Comparison of ENCODE assay signal across 8 cellular contexts in genomic region chr1:71049951-71050598, GRCh38.
DNase-seq lines count a peak whose midpoint lies in the region; ATAC-seq and TF ChIP-seq lines count a peak whose summit lies in the region.

No MANE protein-coding gene starts in this region.

- ATAC-seq in GM21390 (IDR thresholded peaks at IDR 0.05; ENCODE audit: unreplicated experiment) = peak; percentile 61
- peak; percentile 46 for ATAC-seq in HG03571 (IDR thresholded peaks at IDR 0.05; ENCODE audit: unreplicated experiment)

- DNase-seq in EL = peak; percentile 68
- DNase-seq in NCI-H526 (lab: John Stamatoyannopoulos, UW) = peak; percentile 48 to 77
- DNase-seq in astrocyte of the spinal cord (ENCODE audit: low read depth, low spot score) = peak; percentile 74
- DNase-seq in iPS DF 4.7 (ENCODE audit: extremely low read depth, low spot score) = peak; percentile 56
- peak; percentile 44 for DNase-seq in smooth muscle cell of the brain vasculature (ENCODE audit: low read depth, low spot score)
- DNase-seq in activated T-cell treated with anti-CD3 and anti-CD28 coated beads for 4 hours = no peak

- H3K4me3 ChIP-seq in astrocyte of the spinal cord (ENCODE audit: low read depth, low read length) = no peak overlapping the region

- in situ Hi-C loops in astrocyte of the spinal cord (cut with HindIII; ENCODE audit: low sequenced_read_pairs) = no loop called here

- TF ChIP-seq CTCF in astrocyte of the spinal cord (IDR thresholded peaks at IDR 0.05; ENCODE audit: low read depth, low read length) = peak; percentile 66
